Comparison of ENCODE assay signal across 1 cellular context in the genomic region with DNA sequence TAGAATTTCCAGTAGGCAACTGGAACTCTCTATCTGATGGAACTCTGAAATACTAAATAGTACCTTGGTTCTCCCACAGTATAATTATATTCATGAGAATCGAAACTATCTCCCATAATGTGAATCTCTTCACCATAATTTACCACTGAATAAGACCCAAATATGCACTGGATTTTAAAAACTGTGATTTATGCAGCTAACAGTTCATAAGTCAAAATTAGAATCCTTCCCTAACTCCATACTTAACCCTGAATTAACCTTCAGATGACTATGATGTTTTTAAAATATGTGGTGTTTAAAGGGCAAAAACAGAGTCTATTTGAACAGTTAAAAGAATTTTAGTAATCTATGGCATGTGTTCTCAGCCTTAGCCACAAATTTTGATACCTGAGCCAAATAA.
TF ChIP-seq lines count a peak whose summit lies in the region.

No MANE protein-coding gene starts in this region.

TF ChIP-seq in IMR-90, 13 proteins besides CTCF, POLR2A, EP300 and RAD21:
- no peak for TF ChIP-seq NFE2L2 (IDR thresholded peaks at IDR 0.05; ENCODE audit: low read depth, low read length)
- TF ChIP-seq, protein P1, sequence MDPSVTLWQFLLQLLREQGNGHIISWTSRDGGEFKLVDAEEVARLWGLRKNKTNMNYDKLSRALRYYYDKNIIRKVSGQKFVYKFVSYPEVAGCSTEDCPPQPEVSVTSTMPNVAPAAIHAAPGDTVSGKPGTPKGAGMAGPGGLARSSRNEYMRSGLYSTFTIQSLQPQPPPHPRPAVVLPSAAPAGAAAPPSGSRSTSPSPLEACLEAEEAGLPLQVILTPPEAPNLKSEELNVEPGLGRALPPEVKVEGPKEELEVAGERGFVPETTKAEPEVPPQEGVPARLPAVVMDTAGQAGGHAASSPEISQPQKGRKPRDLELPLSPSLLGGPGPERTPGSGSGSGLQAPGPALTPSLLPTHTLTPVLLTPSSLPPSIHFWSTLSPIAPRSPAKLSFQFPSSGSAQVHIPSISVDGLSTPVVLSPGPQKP (IDR thresholded peaks at IDR 0.05; ENCODE audit: borderline replicate concordance, low read depth, low read length), result no peak
- no peak for TF ChIP-seq MAZ (IDR thresholded peaks at IDR 0.05; ENCODE audit: borderline replicate concordance, low read depth, low read length)
- TF ChIP-seq, protein P2, sequence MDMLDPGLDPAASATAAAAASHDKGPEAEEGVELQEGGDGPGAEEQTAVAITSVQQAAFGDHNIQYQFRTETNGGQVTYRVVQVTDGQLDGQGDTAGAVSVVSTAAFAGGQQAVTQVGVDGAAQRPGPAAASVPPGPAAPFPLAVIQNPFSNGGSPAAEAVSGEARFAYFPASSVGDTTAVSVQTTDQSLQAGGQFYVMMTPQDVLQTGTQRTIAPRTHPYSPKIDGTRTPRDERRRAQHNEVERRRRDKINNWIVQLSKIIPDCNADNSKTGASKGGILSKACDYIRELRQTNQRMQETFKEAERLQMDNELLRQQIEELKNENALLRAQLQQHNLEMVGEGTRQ (IDR thresholded peaks at IDR 0.05; ENCODE audit: low read depth, low read length), result no peak
- no peak for TF ChIP-seq CHD1 (IDR thresholded peaks at IDR 0.05; ENCODE audit: low read depth, low read length)
- TF ChIP-seq SMC3 (IDR thresholded peaks at IDR 0.05; ENCODE audit: low read depth, low read length), result no peak
- TF ChIP-seq RCOR1 (IDR thresholded peaks at IDR 0.05; ENCODE audit: insufficient replicate concordance, low read length), result no peak
- TF ChIP-seq RFX5 (IDR thresholded peaks at IDR 0.05; ENCODE audit: low read depth, low read length), result no peak
- no peak for TF ChIP-seq MXI1 (IDR thresholded peaks at IDR 0.05; ENCODE audit: borderline replicate concordance, low read depth, low read length)
- no peak for TF ChIP-seq BHLHE40 (IDR thresholded peaks at IDR 0.05; ENCODE audit: low read depth, low read length)
- TF ChIP-seq MAFK (IDR thresholded peaks at IDR 0.05; ENCODE audit: low read depth, low read length), result no peak
- no peak for TF ChIP-seq CEBPB (IDR thresholded peaks at IDR 0.05; ENCODE audit: low read depth, low read length)
- no peak for TF ChIP-seq FOS (IDR thresholded peaks at IDR 0.05; ENCODE audit: low read depth, low read length)
